11 cellular contexts compared by ENCODE assay signal in the genomic region with DNA sequence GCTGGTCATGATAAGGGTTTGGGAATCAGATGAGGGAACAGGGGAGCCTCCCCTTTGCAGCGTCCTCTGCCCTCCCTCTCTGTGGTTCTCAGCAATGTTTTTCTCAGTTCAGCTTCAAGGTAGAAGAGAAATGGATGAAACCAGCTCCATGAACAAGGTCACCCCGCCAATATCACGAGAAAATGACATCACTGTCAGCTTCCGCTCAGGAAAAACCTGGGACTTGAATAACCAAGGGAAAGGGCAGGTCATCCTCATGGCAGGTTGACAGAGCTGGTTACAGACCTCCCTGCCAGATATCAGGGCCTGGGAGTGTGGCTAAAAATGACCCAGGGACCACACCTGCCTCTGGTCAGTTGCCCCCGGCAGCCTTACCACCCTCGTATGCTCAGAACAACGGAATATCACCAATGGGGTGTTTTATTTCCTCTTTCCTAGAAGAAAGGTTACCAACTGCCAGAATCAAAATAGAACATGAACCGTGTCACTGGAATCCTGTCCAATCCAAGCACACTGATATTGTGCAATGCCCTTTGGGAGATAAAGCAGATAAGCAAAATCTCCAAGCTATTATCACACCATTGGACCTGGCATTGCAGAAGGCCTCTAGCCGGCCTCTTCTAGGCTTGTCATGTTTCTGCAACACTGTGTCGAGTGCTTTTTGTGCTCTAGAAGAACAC. TPM values are rescaled to one million over a fixed set of nuclear protein-coding genes. Genes with fewer than 3 reads are reported as not detected.
A peak's percentile ranks its signal among the peaks of the same experiment; 100 is the strongest.
DNase-seq lines count a peak whose midpoint lies in the region; ATAC-seq and TF ChIP-seq lines count a peak whose summit lies in the region.
"Had no signal": no experiment of that assay in that cellular context is flagged by ENCODE, and none has a peak within 500 bp of the region (broad histone marks: within the 10 kb centered on the region; RNA-seq: fewer than 3 reads in every experiment).

No MANE protein-coding gene starts in this region.

- no peak for TF ChIP-seq CTCF in fibroblast of lung (conservative IDR thresholded peaks at IDR 0.05 in 1 of 2, IDR thresholded peaks at IDR 0.05 in 1 of 2; ENCODE audit: low read depth in 1 of 2, low read length in 2 of 2)

- no peaks in the 10 kb centered on the region for H4K20me1 ChIP-seq in fibroblast of lung (ENCODE audit: control insufficient read depth, extremely low read depth, insufficient read depth, low read length)

- H3K4me3 ChIP-seq in fibroblast of lung (replicated peaks in 1 of 4; ENCODE audit: control extremely low read depth in 1 of 4, insufficient read depth in 1 of 4, low read depth in 3 of 4, low read length in 4 of 4): no peak overlapping the region
- H3K4me3 ChIP-seq: skin epidermis had no signal

- peak; percentile 27 for DNase-seq in CD1c-positive myeloid dendritic cell (ENCODE audit: extremely low spot score)
- peak; percentile 98 for DNase-seq in OCI-M1 (lab: John Stamatoyannopoulos, UW)
- DNase-seq in fibroblast of lung (ENCODE audit: low read depth in 2 of 2): peak; percentile 60 to 68
- peak; percentile 78 for DNase-seq in myocyte (ENCODE audit: low read depth)
- no peak for DNase-seq in midbrain (lab: John Stamatoyannopoulos, UW)
- DNase-seq: NK-92 treated with Interleukin-12 subunit alpha and Interleukin-12 subunit beta, amount 100 ng/mL, for 24 hours had no signal

- H3K4me1 ChIP-seq in fibroblast of lung (ENCODE audit: control insufficient read depth, extremely low read depth, insufficient read depth, low read length): peaks cover 32% of the 10 kb centered on the region

- no peaks in the 10 kb centered on the region for H3K9me3 ChIP-seq in fibroblast of lung (ENCODE audit: control insufficient read depth, insufficient read depth, low read depth, low read length)

- no peak overlapping the region for H3K27ac ChIP-seq in fibroblast of lung (ENCODE audit: insufficient read depth, low read length)

- H3K79me2 ChIP-seq in fibroblast of lung (ENCODE audit: control insufficient read depth, insufficient read depth, low read length): no peaks in the 10 kb centered on the region

- no peaks in the 10 kb centered on the region for H3K36me3 ChIP-seq in fibroblast of lung (ENCODE audit: control insufficient read depth, insufficient read depth, low read length)

- no peaks in the 10 kb centered on the region for H3K27me3 ChIP-seq in fibroblast of lung (ENCODE audit: control insufficient read depth, insufficient read depth, low read length)

- ATAC-seq in GM18858 (IDR thresholded peaks at IDR 0.05; ENCODE audit: unreplicated experiment): no peak
- no peak for ATAC-seq in GM21381 (IDR thresholded peaks at IDR 0.05; ENCODE audit: unreplicated experiment)
- no peak for ATAC-seq in HG03039 (IDR thresholded peaks at IDR 0.05; ENCODE audit: unreplicated experiment)
- ATAC-seq: activated naive CD4-positive, alpha-beta T cell treated with anti-CD3 and anti-CD28 coated beads, Interleukin-2, amount 50 U/mL, for 72 hours had no signal

- H3K9ac ChIP-seq in fibroblast of lung (ENCODE audit: insufficient read depth, low read length): no peak overlapping the region

- H3K4me2 ChIP-seq in fibroblast of lung (ENCODE audit: extremely low read depth, insufficient read depth, low read length): no peak overlapping the region

- no peak overlapping the region for H2AFZ ChIP-seq in fibroblast of lung (ENCODE audit: low read length)

RNA-seq across cellular contexts. Expression of gene LSM3, which starts 26.1 kb away (rescaled TPM):
- total RNA-seq in fibroblast of lung: 5.1 and 5.9 TPM in 2 replicates
- polyA plus RNA-seq in fibroblast of lung: 14.9 and 20.0 TPM in 2 replicates
- 17.8 and 21.3 TPM in 2 replicates for polyA plus RNA-seq in fibroblast of lung (2012)
- 0.44 and 3.1 TPM in 2 replicates for polyA minus RNA-seq in fibroblast of lung (ENCODE audit: low replicate concordance)
- total RNA-seq in myocyte: 11.4 and 13.3 TPM in 2 replicates
- 11.3 TPM for polyA plus RNA-seq in myocyte (2012)

RNA-seq across cellular contexts. Expression of gene XPC, which starts 26.3 kb away (rescaled TPM):
- total RNA-seq in fibroblast of lung (64.5 and 95.6 TPM in 2 replicates), myocyte (22.3 and 27.0 TPM in 2 replicates)
- 18.4 and 19.0 TPM in 2 replicates for polyA plus RNA-seq in fibroblast of lung
- 25.8 and 29.0 TPM in 2 replicates for polyA plus RNA-seq in fibroblast of lung (2012)
- 24.4 and 26.2 TPM in 2 replicates for polyA minus RNA-seq in fibroblast of lung (ENCODE audit: low replicate concordance)
- polyA plus RNA-seq in myocyte (2012): 21.1 TPM
